Comparison of ENCODE assay signal across 9 cellular contexts in the genomic region with DNA sequence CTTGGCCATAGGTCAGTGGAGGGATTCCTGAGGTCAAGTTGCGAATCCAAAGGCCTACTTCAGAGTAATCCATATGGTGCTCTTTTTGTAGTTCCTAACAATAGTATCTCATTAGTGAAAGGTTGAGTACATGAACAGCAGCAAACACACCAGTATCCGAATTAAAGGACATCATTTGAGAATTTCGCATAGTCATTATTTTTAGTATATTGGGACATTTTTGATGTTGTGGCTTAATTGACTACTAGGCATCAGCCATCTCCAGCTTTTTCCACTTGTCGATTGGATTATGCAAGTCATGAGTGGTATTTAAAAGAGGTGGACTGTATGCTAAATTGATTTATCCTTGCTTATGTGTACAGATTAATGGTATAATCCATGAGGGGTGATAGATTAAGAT. TPM values are rescaled to one million over a fixed set of nuclear protein-coding genes. Genes with fewer than 3 reads are reported as not detected.
DNase-seq lines count a peak whose midpoint lies in the region; ATAC-seq, FAIRE-seq and TF ChIP-seq lines count a peak whose summit lies in the region.
"Had no signal": no experiment of that assay in that cellular context is flagged by ENCODE, and none has a peak within 500 bp of the region (broad histone marks: within the 10 kb centered on the region; RNA-seq: fewer than 3 reads in every experiment).

No MANE protein-coding gene starts in this region.

- TF ChIP-seq EP300 in HepG2 (IDR thresholded peaks at IDR 0.05; ENCODE audit: low read depth in 2 of 2, low read length in 2 of 2) (no peak), HepG2 (CRISPR knock-in tag; IDR thresholded peaks at IDR 0.05; ENCODE audit: borderline replicate concordance) (no peak), ovary (IDR thresholded peaks at IDR 0.05) (no peak)

- no peak for TF ChIP-seq RAD21 in HepG2 (CRISPR knock-in tag; IDR thresholded peaks at IDR 0.05)

- in situ Hi-C loops in HepG2 (cut with HindIII; ENCODE audit: extremely low pct_ligation_motif_present, low pct_unique_long_range_greater_than_20kb), result loop anchor here (5.0 to 25.0 kb wide), 3 partner anchors 352 to 902 kb away; no protein-coding TSS in a partner anchor

- H2BK12ac ChIP-seq in neuronal stem cell (ENCODE audit: low read length), result no peak overlapping the region

- H3K27ac ChIP-seq in HepG2 (ENCODE audit: extremely low read length, insufficient read depth, low read length) (no peak overlapping the region), right lobe of liver (peak overlapping the region in 1 of 3 donors; percentile 8), ascending aorta (peak overlapping the region; percentile 28 to 34), muscle layer of colon (ENCODE audit: low read depth, low read length) (no peak overlapping the region), neuronal stem cell (replicated peaks; ENCODE audit: low read length) (no peak overlapping the region), ovary (no peak overlapping the region)
- H3K27ac ChIP-seq: SJCRH30 had no signal

- no peak for TF ChIP-seq POLR2A in HepG2 (IDR thresholded peaks at IDR 0.05; ENCODE audit: insufficient read depth in 1 of 2, low read depth in 2 of 2, low read length in 2 of 2)
- TF ChIP-seq POLR2A in right lobe of liver (IDR thresholded peaks at IDR 0.05), result no peak
- TF ChIP-seq POLR2A in ovary (IDR thresholded peaks at IDR 0.05), result no peak

- BruUV-seq in HepG2 (replicated peaks; lab: Mats Ljungman, UMichigan), result no TSS peak

- no peaks in the 10 kb centered on the region; a peak in 1 of 5 replicates for H3K36me3 ChIP-seq in HepG2 (replicated peaks in 1 of 2; ENCODE audit: control insufficient read depth in 1 of 2, insufficient read depth in 2 of 2, low read length in 2 of 2)
- H3K36me3 ChIP-seq in right lobe of liver, result no peaks in the 10 kb centered on the region
- no peaks in the 10 kb centered on the region for H3K36me3 ChIP-seq in ascending aorta
- no peaks in the 10 kb centered on the region for H3K36me3 ChIP-seq in muscle layer of colon (ENCODE audit: insufficient read depth, low read length)
- H3K36me3 ChIP-seq in neuronal stem cell (replicated peaks in 1 of 2; ENCODE audit: control insufficient read depth in 2 of 2, insufficient read depth in 2 of 2, low read length in 2 of 2), result no peaks in the 10 kb centered on the region
- no peaks in the 10 kb centered on the region for H3K36me3 ChIP-seq in ovary
- H3K36me3 ChIP-seq: SJCRH30 had no signal

- peaks cover 31% of the 10 kb centered on the region for H4K20me1 ChIP-seq in HepG2 (ENCODE audit: insufficient read depth, low read length)

- H3K4me3 ChIP-seq in HepG2 (replicated peaks in 1 of 3; ENCODE audit: insufficient read depth in 1 of 3, low read depth in 2 of 3, low read length in 3 of 3) (no peak overlapping the region), right lobe of liver (no peak overlapping the region), ascending aorta (peak overlapping the region in 1 of 2 donors; percentile 12), muscle layer of colon (ENCODE audit: low read depth in 1 of 2, low read length in 2 of 2) (no peak overlapping the region), neuronal stem cell (ENCODE audit: low read length in 2 of 2) (no peak overlapping the region), ovary (no peak overlapping the region)
- H3K4me3 ChIP-seq: SJCRH30 had no signal

- H2BK5ac ChIP-seq in neuronal stem cell (ENCODE audit: low read length), result no peak overlapping the region

- ATAC-seq in HepG2 (no peak), right lobe of liver (no peak)

- H3K27me3 ChIP-seq in HepG2 (ENCODE audit: control insufficient read depth in 1 of 2, insufficient read depth in 2 of 2, low read length in 2 of 2) (no peaks in the 10 kb centered on the region), right lobe of liver (no peaks in the 10 kb centered on the region), ascending aorta (no peaks in the 10 kb centered on the region), muscle layer of colon (ENCODE audit: control insufficient read depth in 1 of 2, insufficient read depth in 2 of 2, low read length in 2 of 2) (no peaks in the 10 kb centered on the region), neuronal stem cell (ENCODE audit: control insufficient read depth in 3 of 3, insufficient read depth in 3 of 3, low read depth in 1 of 3, low read length in 3 of 3) (no peaks in the 10 kb centered on the region), ovary (no peaks in the 10 kb centered on the region)
- H3K27me3 ChIP-seq: SJCRH30 had no signal

- H2AK5ac ChIP-seq in neuronal stem cell (ENCODE audit: low read depth, low read length), result no peak overlapping the region

- H3K23ac ChIP-seq in neuronal stem cell (ENCODE audit: low read depth, low read length, poor library complexity), result no peak overlapping the region

- H2BK120ac ChIP-seq in neuronal stem cell (ENCODE audit: low read depth, low read length), result no peak overlapping the region

- H2AFZ ChIP-seq in HepG2 (ENCODE audit: low read length), result no peak overlapping the region
- H2AFZ ChIP-seq in neuronal stem cell (ENCODE audit: low read length), result no peak overlapping the region

- H3K4me1 ChIP-seq in HepG2 (ENCODE audit: insufficient read depth, low read length) (peaks cover 48% of the 10 kb centered on the region), right lobe of liver (peaks cover 0 to 5% (median 0%) of the 10 kb centered on the region in 4 donors), ascending aorta (no peaks in the 10 kb centered on the region), muscle layer of colon (ENCODE audit: insufficient read depth, low read length) (peaks cover 6% of the 10 kb centered on the region), neuronal stem cell (ENCODE audit: control insufficient read depth in 2 of 2, insufficient read depth in 1 of 2, low read depth in 1 of 2, low read length in 2 of 2) (peaks cover 2 to 6% of the 10 kb centered on the region in 2 donors), ovary (ENCODE audit: insufficient read depth) (peaks cover 2% of the 10 kb centered on the region)

- no peak overlapping the region for H3K4ac ChIP-seq in neuronal stem cell (ENCODE audit: low read length)

- H3K9me3 ChIP-seq in HepG2 (ENCODE audit: low read length) (no peaks in the 10 kb centered on the region), right lobe of liver (no peaks in the 10 kb centered on the region), ascending aorta (no peaks in the 10 kb centered on the region), muscle layer of colon (ENCODE audit: low read length) (no peaks in the 10 kb centered on the region), neuronal stem cell (replicated peaks in 1 of 2; ENCODE audit: control insufficient read depth in 2 of 2, insufficient read depth in 1 of 2, low read depth in 1 of 2, low read length in 2 of 2) (no peaks in the 10 kb centered on the region), ovary (no peaks in the 10 kb centered on the region)
- H3K9me3 ChIP-seq: SJCRH30 had no signal

- H3K79me1 ChIP-seq in neuronal stem cell (ENCODE audit: low read depth, low read length), result peaks cover 2% of the 10 kb centered on the region

- peak overlapping the region; percentile 62; the same call in 1 of the 2 replicates for H3K4me2 ChIP-seq in HepG2 (ENCODE audit: low read depth, low read length)
- H3K4me2 ChIP-seq in neuronal stem cell (ENCODE audit: insufficient read depth, low read length, poor library complexity, severe bottlenecking), result no peak overlapping the region

- no peak overlapping the region for H4K91ac ChIP-seq in neuronal stem cell (ENCODE audit: low read depth, low read length, poor library complexity)

- TF ChIP-seq CTCF in HepG2 (CRISPR knock-in tag; IDR thresholded peaks at IDR 0.05), result no peak
- no peak for TF ChIP-seq CTCF in right lobe of liver (IDR thresholded peaks at IDR 0.05)
- TF ChIP-seq CTCF in ascending aorta (IDR thresholded peaks at IDR 0.05), result no peak
- TF ChIP-seq CTCF in ovary (IDR thresholded peaks at IDR 0.05), result no peak

- POLR2A ChIA-PET in HepG2 (lab: Yijun Ruan, JAX), result interaction anchor here (1.2 kb wide), 1 partner anchor 481 kb away, joined by 4 read pairs; no protein-coding TSS in a partner anchor

- intact Hi-C loops in HepG2 (cut with micrococcal nuclease; ENCODE audit: unreplicated experiment) (loop anchor here (5.0 to 10.0 kb wide), 2 partner anchors 357 to 904 kb away; no protein-coding TSS in a partner anchor), right lobe of liver (cut with DNase I) (loop anchor here in 1 of 2 donors (10.0 kb wide), 1 partner anchor 564 kb away; no protein-coding TSS in a partner anchor), ascending aorta (cut with DNase I) (loop anchor here (10.0 kb wide), 1 partner anchor 904 kb away; no protein-coding TSS in a partner anchor), ovary (cut with DNase I) (loop anchor here in 3 of 4 donors (5.0 kb wide), 1 partner anchor 567 kb away; no protein-coding TSS in a partner anchor)

- H3K14ac ChIP-seq in neuronal stem cell (ENCODE audit: low read length), result no peak overlapping the region

- H2BK15ac ChIP-seq in neuronal stem cell (ENCODE audit: low read length), result no peak overlapping the region

- DNase-seq in HepG2 (ENCODE audit: low spot score) (no peak), right lobe of liver (no peak), ascending aorta (ENCODE audit: low spot score in 2 of 2) (no peak), neuronal stem cell (ENCODE audit: low spot score) (no peak), inferior parietal cortex (ENCODE audit: extremely low spot score) (no peak), GF-D8 (lab: John Stamatoyannopoulos, UW) (no peak), ovary (no peak)

- CTCF ChIA-PET in HepG2 (lab: Yijun Ruan, JAX; ENCODE audit: low intra/inter-chr PET ratio, low total read pairs), result interaction anchor here (1.4 to 2.9 kb wide), 2 partner anchors 357 to 568 kb away, joined by 3 to 29 read pairs; no protein-coding TSS in a partner anchor

- no peak for FAIRE-seq in HepG2 (lab: Jason Lieb, UNC)

- H3K79me2 ChIP-seq in HepG2 (ENCODE audit: insufficient read depth, low read length), result peaks cover 99% of the 10 kb centered on the region

- H3K9ac ChIP-seq in HepG2 (ENCODE audit: insufficient read depth, low read depth, low read length), result no peak overlapping the region
- H3K9ac ChIP-seq in muscle layer of colon (ENCODE audit: low read length), result peak overlapping the region; percentile 27
- H3K9ac ChIP-seq in neuronal stem cell (ENCODE audit: low read depth, low read length, poor library complexity), result no peak overlapping the region

- H3K18ac ChIP-seq in neuronal stem cell (ENCODE audit: low read length), result no peak overlapping the region

- H4K8ac ChIP-seq in neuronal stem cell (ENCODE audit: low read depth, low read length), result no peak overlapping the region

- WGBS in HepG2 (ENCODE audit: low lambda C conversion rate), result 95% methylated on average over 4 of the region's 4 CpGs
- WGBS in right lobe of liver (ENCODE audit: insufficient coverage, low coverage, low lambda C conversion rate, missing lambda C conversion rate), result 57% methylated on average over 4 of the region's 4 CpGs
- no CpG with 5 or more reads among the region's 4 CpGs for WGBS in neuronal stem cell (ENCODE audit: extremely low coverage in 2 of 2, insufficient read length in 2 of 2, insufficient replicate concordance in 1 of 2), 2 donors
- 82 to 91% (median 89%) methylated on average over 4 of the region's 4 CpGs for WGBS in ovary, 3 donors

RNA-seq across cellular contexts. Expression of gene MAP3K1, which starts 23.7 kb away (rescaled TPM):
- 30.3 and 44.1 TPM in 2 replicates for total RNA-seq in HepG2 (2016; rRNA removed; fragmentation: Illumina TruSeq; extraction: Trizol)
- 7.6 and 9.2 TPM in 2 replicates for total RNA-seq in HepG2 (2016; cell fraction: cytosol; rRNA removed; fragmentation: Illumina TruSeq; extraction: Trizol; ENCODE audit: low read depth)
- total RNA-seq in HepG2 (2016; cell fraction: insoluble cytoplasmic fraction; rRNA removed; fragmentation: Illumina TruSeq; extraction: Trizol), result 27.7 and 42.7 TPM in 2 replicates
- 9.3 and 10.6 TPM in 2 replicates for total RNA-seq in HepG2 (2016; cell fraction: membrane; rRNA removed; fragmentation: Illumina TruSeq; extraction: Trizol)
- 31.4 and 33.7 TPM in 2 replicates for total RNA-seq in HepG2 (2016; cell fraction: nucleus; rRNA removed; fragmentation: Illumina TruSeq; extraction: Trizol)
- polyA plus RNA-seq in HepG2 (2011; rRNA removed), result 11.9 and 16.4 TPM in 2 replicates
- 6.5 and 8.4 TPM in 2 replicates for polyA plus RNA-seq in HepG2 (2011; cell fraction: cytosol; rRNA removed)
- 11.8 and 12.7 TPM in 2 replicates for polyA plus RNA-seq in HepG2 (2011; cell fraction: nucleus; rRNA removed)
- 8.4 and 11.6 TPM in 2 replicates for polyA plus RNA-seq in HepG2 (2012)
- polyA plus RNA-seq in HepG2 (2016; cell fraction: cytosol; fragmentation: Illumina TruSeq; extraction: Trizol; ENCODE audit: low read depth), result 0.38 and 0.71 TPM in 2 replicates
- polyA plus RNA-seq in HepG2 (2016; cell fraction: insoluble cytoplasmic fraction; fragmentation: Illumina TruSeq; extraction: Trizol; ENCODE audit: low read depth), result 21.9 and 24.5 TPM in 2 replicates
- 2.2 and 2.8 TPM in 2 replicates for polyA plus RNA-seq in HepG2 (2016; cell fraction: membrane; fragmentation: Illumina TruSeq; extraction: Trizol; ENCODE audit: low read depth)
- 30.6 and 31.1 TPM in 2 replicates for polyA plus RNA-seq in HepG2 (2016; cell fraction: nucleus; fragmentation: Illumina TruSeq; extraction: Trizol; ENCODE audit: insufficient read depth, low read depth)
- polyA minus RNA-seq in HepG2 (2011; rRNA and poly(A)+ RNA removed; ENCODE audit: low replicate concordance), result 11.5 and 25.2 TPM in 2 replicates
- 25.8 and 27.7 TPM in 2 replicates for polyA minus RNA-seq in HepG2 (2011; cell fraction: cytosol; rRNA and poly(A)+ RNA removed)
- 50.3 and 53.1 TPM in 2 replicates for polyA minus RNA-seq in HepG2 (2011; cell fraction: nucleus; rRNA and poly(A)+ RNA removed)
- total RNA-seq in right lobe of liver, result 10 to 100 TPM in 1 of 6 experiments, 1 to 10 TPM in 5; 6.3 to 10.3 (median 8.3) TPM
- 14.7 TPM for total RNA-seq in ascending aorta
- 11.5 TPM for polyA plus RNA-seq in neuronal stem cell (2013, experiment 1 of 2)
- 12.1 TPM for polyA plus RNA-seq in neuronal stem cell (2013, experiment 2 of 2)
- 10 to 100 TPM; 15.7 to 29.8 (median 21.7) TPM for total RNA-seq in ovary
- 10 to 100 TPM in 1 of 2 donors, 1 to 10 TPM in 1; 5.4 to 12.2 TPM for polyA plus RNA-seq in ovary

Comparison
In these comparisons a context has a peak if more than half of its experiments do, and no peak if none do; other contexts are left out.
1. H3K27ac ChIP-seq: peak in ascending aorta (2 of 2); none in HepG2 (single experiment), muscle layer of colon (single experiment), neuronal stem cell (single experiment) and ovary (0 of 2).